19 cellular contexts compared by ENCODE assay signal in the genomic region with DNA sequence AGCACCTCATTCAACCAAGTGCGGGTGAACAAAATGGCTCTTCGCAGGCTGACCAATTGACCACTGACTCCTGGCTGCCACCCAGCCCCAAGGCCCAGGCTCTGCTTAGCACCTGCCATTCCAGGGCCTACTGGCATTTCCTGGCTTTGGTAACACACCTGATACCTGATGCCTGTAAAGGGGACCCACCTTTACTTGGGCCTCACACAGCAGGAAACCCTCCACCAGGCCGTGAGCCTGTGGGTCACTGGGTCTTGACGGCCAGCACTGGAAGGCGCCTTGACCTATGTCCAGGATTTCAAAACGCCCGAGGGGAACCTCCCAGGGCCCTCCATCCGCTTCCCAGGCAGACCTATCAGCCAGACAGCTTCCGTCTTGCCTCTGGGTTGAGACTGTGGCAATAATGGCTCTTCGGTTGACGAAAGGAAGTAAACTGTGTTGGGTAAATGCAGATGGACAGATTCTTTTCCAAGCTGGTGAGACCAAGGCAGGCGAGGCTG. TPM values are rescaled to one million over a fixed set of nuclear protein-coding genes. Genes with fewer than 3 reads are reported as not detected.
DNase-seq lines count a peak whose midpoint lies in the region; ATAC-seq, FAIRE-seq and TF ChIP-seq lines count a peak whose summit lies in the region.
"Had no signal": no experiment of that assay in that cellular context is flagged by ENCODE, and none has a peak within 500 bp of the region (broad histone marks: within the 10 kb centered on the region; RNA-seq: fewer than 3 reads in every experiment).

No MANE protein-coding gene starts in this region.

- TF ChIP-seq CTCF in breast epithelium (IDR thresholded peaks at IDR 0.05) (no peak), mammary epithelial cell (conservative IDR thresholded peaks at IDR 0.05 in 1 of 2, IDR thresholded peaks at IDR 0.05 in 1 of 2; ENCODE audit: extremely low read depth in 1 of 2, insufficient read depth in 1 of 2, low read depth in 1 of 2, low read length in 2 of 2) (no peak), GM12878 (IDR thresholded peaks at IDR 0.05 in 2 of 3, conservative IDR thresholded peaks at IDR 0.05 in 1 of 3; ENCODE audit: control insufficient read depth in 2 of 3, extremely low read depth in 1 of 3, insufficient read depth in 1 of 3, low read depth in 3 of 3, low read length in 3 of 3) (no peak), lower lobe of right lung (IDR thresholded peaks at IDR 0.05) (no peak), type B pancreatic cell (conservative IDR thresholded peaks at IDR 0.05) (no peak), smooth muscle cell (IDR thresholded peaks at IDR 0.05; ENCODE audit: borderline replicate concordance, insufficient read depth, poor library complexity, severe bottlenecking) (no peak)

- WGBS in mammary epithelial cell (ENCODE audit: low coverage, missing lambda C conversion rate), result 100% methylated on average over 11 of the region's 12 CpGs
- 99% methylated on average over 12 of the region's 12 CpGs for WGBS in GM12878 (ENCODE audit: insufficient coverage, insufficient replicate concordance, low lambda C conversion rate, missing lambda C conversion rate)
- 97% methylated on average over 12 of the region's 12 CpGs for WGBS in smooth muscle cell (ENCODE audit: low lambda C conversion rate)

- H3K27ac ChIP-seq in breast epithelium (peak overlapping the region; percentile 22 to 35), mammary epithelial cell (ENCODE audit: insufficient read depth, low read depth, low read length) (no peak overlapping the region), GM12878 (ENCODE audit: control insufficient read depth, insufficient read depth) (no peak overlapping the region), lower lobe of right lung (peak overlapping the region; percentile 43), smooth muscle cell (ENCODE audit: low read depth) (no peak overlapping the region)
- H3K27ac ChIP-seq: C4-2B had no signal

- H2AFZ ChIP-seq in mammary epithelial cell (ENCODE audit: low read depth, low read length), result no peak overlapping the region
- no peak overlapping the region for H2AFZ ChIP-seq in GM12878 (ENCODE audit: control insufficient read depth, low read depth, low read length)
- no peak overlapping the region for H2AFZ ChIP-seq in smooth muscle cell (ENCODE audit: low read depth)

- H3K36me3 Mint-ChIP-seq in type B pancreatic cell, result peaks cover 4% of the 10 kb centered on the region
- H3K36me3 Mint-ChIP-seq in activated CD8-positive, alpha-beta memory T cell treated with anti-CD3 and anti-CD28 coated beads, Interleukin-2, amount 10 ng/mL, durations not matched to agents 7 days and 5 days, result peaks cover 3% of the 10 kb centered on the region
- H3K36me3 Mint-ChIP-seq: IgD-negative memory B cell had no signal

- H3K4me2 ChIP-seq in mammary epithelial cell (ENCODE audit: insufficient read depth, low read depth, low read length), result no peak overlapping the region
- no peak overlapping the region for H3K4me2 ChIP-seq in GM12878 (ENCODE audit: control insufficient read depth, insufficient read depth)
- no peak overlapping the region for H3K4me2 ChIP-seq in smooth muscle cell

- no peak for DNase-seq in breast epithelium (ENCODE audit: low spot score in 2 of 2)
- DNase-seq in mammary epithelial cell, result no peak
- DNase-seq in GM12878 (ENCODE audit: low read depth, low spot score), result no peak
- peak; percentile 76 for DNase-seq in lower lobe of right lung
- no peak for DNase-seq in type B pancreatic cell (ENCODE audit: extremely low spot score, unreplicated experiment)
- DNase-seq in activated CD8-positive, alpha-beta memory T cell treated with anti-CD3 and anti-CD28 coated beads, Interleukin-2, amount 10 ng/mL, durations not matched to agents 7 days and 5 days, result no peak
- DNase-seq in smooth muscle cell (lab: John Stamatoyannopoulos, UW; ENCODE audit: unreplicated experiment), result no peak
- DNase-seq: activated naive CD4-positive, alpha-beta T cell; head of caudate nucleus; NCI-H2081 treated with DMSO at 0.1 percent for 48 hours; NCI-H526; SHP77 had no signal

- RAD21 ChIA-PET in GM12878 (lab: Charles Lee; ENCODE audit: unreplicated experiment), result no interaction called here

- no peaks in the 10 kb centered on the region for H3K9me3 ChIP-seq in breast epithelium
- H3K9me3 ChIP-seq in mammary epithelial cell (replicated peaks; ENCODE audit: insufficient read depth, low read length), result no peaks in the 10 kb centered on the region
- H3K9me3 ChIP-seq in GM12878 (replicated peaks; ENCODE audit: control insufficient read depth, insufficient read depth, low read length), result no peaks in the 10 kb centered on the region
- no peaks in the 10 kb centered on the region for H3K9me3 ChIP-seq in lower lobe of right lung
- no peaks in the 10 kb centered on the region for H3K9me3 ChIP-seq in smooth muscle cell (replicated peaks; ENCODE audit: low read depth)
- H3K9me3 ChIP-seq: esophagus muscularis mucosa had no signal

- H3K79me2 ChIP-seq in mammary epithelial cell (ENCODE audit: insufficient read depth, low read length) (peaks cover 14% of the 10 kb centered on the region), GM12878 (ENCODE audit: control insufficient read depth, insufficient read depth, low read length) (no peaks in the 10 kb centered on the region), smooth muscle cell (ENCODE audit: low read depth) (no peaks in the 10 kb centered on the region)

- POLR2A ChIA-PET in GM12878 (lab: Charles Lee), result interaction anchor here (0.5 kb wide), 1 partner anchor 302 kb away, joined by 3 read pairs; no protein-coding TSS in a partner anchor

- TF ChIP-seq RAD21 in GM12878 (IDR thresholded peaks at IDR 0.05; ENCODE audit: insufficient read depth, low read depth, low read length), result no peak

- H3K27me3 ChIP-seq in breast epithelium (no peaks in the 10 kb centered on the region), mammary epithelial cell (ENCODE audit: insufficient read depth, low read length) (no peaks in the 10 kb centered on the region), GM12878 (replicated peaks in 1 of 2; ENCODE audit: control insufficient read depth in 2 of 2, insufficient read depth in 2 of 2, low read length in 1 of 2) (no peaks in the 10 kb centered on the region), lower lobe of right lung (ENCODE audit: low read depth) (no peaks in the 10 kb centered on the region), smooth muscle cell (ENCODE audit: low read depth) (no peaks in the 10 kb centered on the region)
- H3K27me3 ChIP-seq: esophagus muscularis mucosa had no signal

- CTCF ChIA-PET in mammary epithelial cell (lab: Charles Lee; ENCODE audit: low non-redundant PET), result no interaction called here
- CTCF ChIA-PET in GM12878 (lab: Yijun Ruan, JAX), result interaction anchor here (1.2 kb wide), 2 partner anchors 9 to 17 kb away, joined by 3 read pairs; a partner anchor contains a TSS
- CTCF ChIA-PET in activated CD8-positive, alpha-beta memory T cell treated with anti-CD3 and anti-CD28 coated beads, Interleukin-2, amount 10 ng/mL, durations not matched to agents 7 days and 5 days (lab: Charles Lee), result interaction anchor here (1.4 kb wide), 2 partner anchors 47 to 60 kb away, joined by 3 read pairs; no protein-coding TSS in a partner anchor

- H3K4me3 ChIP-seq in breast epithelium, result no peak overlapping the region
- no peak overlapping the region for H3K4me3 ChIP-seq in mammary epithelial cell (replicated peaks in 1 of 3; ENCODE audit: insufficient read depth in 1 of 3, low read depth in 2 of 3, low read length in 3 of 3)
- no peak overlapping the region for H3K4me3 ChIP-seq in GM12878
- no peak overlapping the region for H3K4me3 ChIP-seq in lower lobe of right lung
- no peak overlapping the region for H3K4me3 ChIP-seq in smooth muscle cell
- H3K4me3 ChIP-seq: esophagus muscularis mucosa, skin epidermis had no signal

- ATAC-seq in GM12878 (no peak), lower lobe of right lung (peak; percentile 64 to 67), HG03460 (IDR thresholded peaks at IDR 0.05; ENCODE audit: unreplicated experiment) (no peak)
- ATAC-seq in activated CD8-positive, alpha-beta memory T cell treated with anti-CD3 and anti-CD28 coated beads, Interleukin-2, amount 10 ng/mL, durations not matched to agents 7 days and 5 days, result no peak
- ATAC-seq: activated CD4-positive, CD25-positive, alpha-beta regulatory T cell treated with anti-CD3 and anti-CD28 coated beads, Interleukin-2, amount 50 U/mL, for 24 hours had no signal

- peaks cover 19% of the 10 kb centered on the region for H3K4me1 Mint-ChIP-seq in type B pancreatic cell (ENCODE audit: unreplicated experiment)
- no peaks in the 10 kb centered on the region for H3K4me1 Mint-ChIP-seq in activated CD8-positive, alpha-beta memory T cell treated with anti-CD3 and anti-CD28 coated beads, Interleukin-2, amount 10 ng/mL, durations not matched to agents 7 days and 5 days

- no peak overlapping the region for H3K4me3 Mint-ChIP-seq in type B pancreatic cell
- H3K4me3 Mint-ChIP-seq in activated CD8-positive, alpha-beta memory T cell treated with anti-CD3 and anti-CD28 coated beads, Interleukin-2, amount 10 ng/mL, durations not matched to agents 7 days and 5 days, result no peak overlapping the region
- H3K4me3 Mint-ChIP-seq: IgD-negative memory B cell had no signal

- H3K27ac Mint-ChIP-seq in type B pancreatic cell, result peak overlapping the region; percentile 91
- no peak overlapping the region for H3K27ac Mint-ChIP-seq in activated CD8-positive, alpha-beta memory T cell treated with anti-CD3 and anti-CD28 coated beads, Interleukin-2, amount 10 ng/mL, durations not matched to agents 7 days and 5 days
- H3K27ac Mint-ChIP-seq: IgD-negative memory B cell had no signal

- peaks cover 7% of the 10 kb centered on the region for H3K36me3 ChIP-seq in breast epithelium
- peaks cover 18% of the 10 kb centered on the region for H3K36me3 ChIP-seq in mammary epithelial cell (ENCODE audit: insufficient read depth, low read length)
- H3K36me3 ChIP-seq in GM12878 (ENCODE audit: control insufficient read depth in 2 of 2, insufficient read depth in 2 of 2, low read length in 1 of 2), result peaks cover 2 to 11% of the 10 kb centered on the region in 2 experiments; a peak in 3 of 4 replicates
- H3K36me3 ChIP-seq in lower lobe of right lung, result peaks cover 56% of the 10 kb centered on the region
- no peaks in the 10 kb centered on the region for H3K36me3 ChIP-seq in smooth muscle cell (ENCODE audit: low read depth)

- H3K27me3 Mint-ChIP-seq in type B pancreatic cell, result no peaks in the 10 kb centered on the region
- H3K27me3 Mint-ChIP-seq in activated CD8-positive, alpha-beta memory T cell treated with anti-CD3 and anti-CD28 coated beads, Interleukin-2, amount 10 ng/mL, durations not matched to agents 7 days and 5 days, result no peaks in the 10 kb centered on the region
- H3K27me3 Mint-ChIP-seq: IgD-negative memory B cell had no signal

- in situ Hi-C loops in mammary epithelial cell (cut with MboI; ENCODE audit: low sequenced_read_pairs in 2 of 2) (no loop called here), GM12878 (cut with MboI) (no loop called here)

- no peaks in the 10 kb centered on the region for H3K9me3 Mint-ChIP-seq in type B pancreatic cell
- H3K9me3 Mint-ChIP-seq in activated CD8-positive, alpha-beta memory T cell treated with anti-CD3 and anti-CD28 coated beads, Interleukin-2, amount 10 ng/mL, durations not matched to agents 7 days and 5 days (ENCODE audit: low read depth), result no peaks in the 10 kb centered on the region

- TF ChIP-seq POLR2A in breast epithelium (IDR thresholded peaks at IDR 0.05), result no peak
- TF ChIP-seq POLR2A in GM12878 (IDR thresholded peaks at IDR 0.05; ENCODE audit: low read depth, low read length), result peak; percentile 39

- BruUV-seq in mammary epithelial cell (replicated peaks; lab: Mats Ljungman, UMichigan) (no TSS peak), GM12878 (replicated peaks; lab: Mats Ljungman, UMichigan) (no TSS peak)

- no peak for FAIRE-seq in GM12878 (lab: Jason Lieb, UNC)
- FAIRE-seq: A204.1 had no signal

- H4K20me1 ChIP-seq in mammary epithelial cell (ENCODE audit: insufficient read depth, low read length) (no peaks in the 10 kb centered on the region), GM12878 (ENCODE audit: control insufficient read depth, insufficient read depth) (no peaks in the 10 kb centered on the region), smooth muscle cell (ENCODE audit: low read depth) (peaks cover 35% of the 10 kb centered on the region)

- TF ChIP-seq EP300 in GM12878 (IDR thresholded peaks at IDR 0.05; ENCODE audit: borderline replicate concordance in 1 of 2, control insufficient read depth in 1 of 2, low read depth in 2 of 2, low read length in 2 of 2), result no peak

- dilution Hi-C loops in mammary epithelial cell (cut with HindIII; ENCODE audit: low sequenced_read_pairs), result no loop called here

- no peaks in the 10 kb centered on the region for H3K4me1 ChIP-seq in breast epithelium
- no peaks in the 10 kb centered on the region for H3K4me1 ChIP-seq in mammary epithelial cell (ENCODE audit: insufficient read depth, low read length)
- no peaks in the 10 kb centered on the region for H3K4me1 ChIP-seq in GM12878 (ENCODE audit: control insufficient read depth, insufficient read depth, low read length)
- H3K4me1 ChIP-seq in lower lobe of right lung, result peaks cover 9% of the 10 kb centered on the region
- no peaks in the 10 kb centered on the region for H3K4me1 ChIP-seq in smooth muscle cell (ENCODE audit: low read depth)

- peaks cover 32% of the 10 kb centered on the region for H3F3A ChIP-seq in smooth muscle cell (ENCODE audit: low read depth)

- H3K9ac ChIP-seq in mammary epithelial cell (ENCODE audit: insufficient read depth, low read length) (no peak overlapping the region), GM12878 (ENCODE audit: control insufficient read depth, insufficient read depth, low read length) (no peak overlapping the region), smooth muscle cell (ENCODE audit: low read depth) (no peak overlapping the region)

- SMC1A ChIA-PET in GM12878 (lab: Charles Lee; ENCODE audit: uncharacterized antibody, unreplicated experiment), result interaction anchor here (1.2 kb wide), 1 partner anchor 105 kb away, joined by 3 read pairs; no protein-coding TSS in a partner anchor

- intact Hi-C loops in breast epithelium (cut with DNase I; ENCODE audit: low total_unique reads), result no loop called here
- intact Hi-C loops in mammary epithelial cell (cut with micrococcal nuclease), result no loop called here
- intact Hi-C loops in GM12878 (cut with micrococcal nuclease; ENCODE audit: unreplicated experiment), result loop anchor here (10.0 kb wide), 1 partner anchor 285 kb away; a partner anchor contains a TSS
- intact Hi-C loops in lower lobe of right lung (cut with DNase I), result no loop called here

RNA-seq across cellular contexts. Expression of a gene that starts 16.8 kb away (rescaled TPM):
- total RNA-seq in breast epithelium (10 to 100 TPM; 30.6 to 49.5 (median 42.4) TPM), mammary epithelial cell (10 to 100 TPM; 26.2 to 68.5 TPM), GM12878 (2014; rRNA removed) (4.7 and 5.8 TPM in 2 replicates), GM12878 (2014; rRNA removed; fragmentation: Illumina TruSeq; extraction: Trizol) (4.2 and 5.0 TPM in 2 replicates), GM12878 (2021) (19.5 and 22.4 TPM in 2 replicates), lower lobe of right lung (77.7 TPM), type B pancreatic cell (ENCODE audit: low replicate concordance) (66.7 and 83.3 TPM in 2 replicates), smooth muscle cell (34.1 and 54.4 TPM in 2 replicates)
- polyA plus RNA-seq in mammary epithelial cell (41.1 TPM), GM12878 (2011; rRNA removed) (2.0 and 3.6 TPM in 2 replicates), GM12878 (2014; fragmentation: Illumina TruSeq; extraction: Trizol) (9.8 and 10.0 TPM in 2 replicates), GM12878 (2014; fragmentation: Nextera tagmentation; extraction: Ambion mirVana) (1 to 10 TPM in 1 of 2 experiments, under 1 TPM in 1; 0.56 to 1.0 TPM), GM12878 (2014; rRNA removed) (14.7 and 15.7 TPM in 2 replicates), GM12878 (2016; fragmentation: Nextera tagmentation; extraction: Ambion mirVana) (10 to 100 TPM; 16.1 to 17.1 TPM), smooth muscle cell (96.0 and 96.3 TPM in 2 replicates)
- 58.2 TPM for polyA minus RNA-seq in mammary epithelial cell
- total RNA-seq in GM12878 (2013; cell fraction: nucleolus; rRNA removed), result 13.7 and 14.0 TPM in 2 replicates
- polyA plus RNA-seq in GM12878 (2011; ENCODE audit: low read depth), result 4.2 TPM
- polyA plus RNA-seq in GM12878 (2011; cell fraction: cytosol; rRNA removed), result 4.5 and 5.4 TPM in 2 replicates
- 9.4 and 12.5 TPM in 2 replicates for polyA plus RNA-seq in GM12878 (2011; cell fraction: nucleus; rRNA removed)
- 10.0 and 10.7 TPM in 2 replicates for polyA plus RNA-seq in GM12878 (2012)
- polyA minus RNA-seq in GM12878 (2011; rRNA and poly(A)+ RNA removed), result 5.0 and 5.3 TPM in 2 replicates
- polyA minus RNA-seq in GM12878 (2011; cell fraction: cytosol; rRNA and poly(A)+ RNA removed), result 3.6 and 4.7 TPM in 2 replicates
- 2.9 and 4.6 TPM in 2 replicates for polyA minus RNA-seq in GM12878 (2011; cell fraction: nucleus; rRNA and poly(A)+ RNA removed)
- total RNA-seq in activated CD8-positive, alpha-beta memory T cell treated with anti-CD3 and anti-CD28 coated beads, Interleukin-2, amount 10 ng/mL, durations not matched to agents 7 days and 5 days, result 10 to 100 TPM; 29.8 to 35.5 TPM

RNA-seq across cellular contexts. Expression of a gene that starts 27.6 kb away (rescaled TPM):
- total RNA-seq in breast epithelium (100 to 1,000 TPM in 2 of 3 donors, 10 to 100 TPM in 1; 83.0 to 147 (median 117) TPM), mammary epithelial cell (100 to 1,000 TPM; 156 to 370 TPM), GM12878 (2014; rRNA removed) (78.7 and 88.5 TPM in 2 replicates), GM12878 (2014; rRNA removed; fragmentation: Illumina TruSeq; extraction: Trizol) (48.3 and 51.6 TPM in 2 replicates), GM12878 (2021) (89.9 and 98.8 TPM in 2 replicates), lower lobe of right lung (126 TPM), type B pancreatic cell (ENCODE audit: low replicate concordance) (199 and 219 TPM in 2 replicates), smooth muscle cell (94.7 and 111 TPM in 2 replicates)
- polyA plus RNA-seq in mammary epithelial cell (255 TPM), GM12878 (2011; rRNA removed) (47.6 and 79.5 TPM in 2 replicates), GM12878 (2014; fragmentation: Illumina TruSeq; extraction: Trizol) (52.4 and 78.3 TPM in 2 replicates), GM12878 (2014; fragmentation: Nextera tagmentation; extraction: Ambion mirVana) (10 to 100 TPM in 1 of 2 experiments, 1 to 10 TPM in 1; 5.9 to 12.6 TPM), GM12878 (2014; rRNA removed) (103 and 107 TPM in 2 replicates), GM12878 (2016; fragmentation: Nextera tagmentation; extraction: Ambion mirVana) (10 to 100 TPM; 17.3 to 18.5 TPM), smooth muscle cell (154 and 192 TPM in 2 replicates)
- 212 TPM for polyA minus RNA-seq in mammary epithelial cell
- total RNA-seq in GM12878 (2013; cell fraction: nucleolus; rRNA removed), result 185 TPM in 2 replicates
- 28.7 TPM for polyA plus RNA-seq in GM12878 (2011; ENCODE audit: low read depth)
- polyA plus RNA-seq in GM12878 (2011; cell fraction: cytosol; rRNA removed), result 90.3 and 119 TPM in 2 replicates
- 145 and 172 TPM in 2 replicates for polyA plus RNA-seq in GM12878 (2011; cell fraction: nucleus; rRNA removed)
- 56.9 and 63.0 TPM in 2 replicates for polyA plus RNA-seq in GM12878 (2012)
- polyA minus RNA-seq in GM12878 (2011; rRNA and poly(A)+ RNA removed), result 56.9 and 94.5 TPM in 2 replicates
- polyA minus RNA-seq in GM12878 (2011; cell fraction: cytosol; rRNA and poly(A)+ RNA removed), result 34.5 and 38.5 TPM in 2 replicates
- polyA minus RNA-seq in GM12878 (2011; cell fraction: nucleus; rRNA and poly(A)+ RNA removed), result 28.9 and 42.1 TPM in 2 replicates
- total RNA-seq in activated CD8-positive, alpha-beta memory T cell treated with anti-CD3 and anti-CD28 coated beads, Interleukin-2, amount 10 ng/mL, durations not matched to agents 7 days and 5 days, result 100 to 1,000 TPM; 110 to 122 TPM

Comparison
In these comparisons a context has a peak if more than half of its experiments do, and no peak if none do; other contexts are left out.
1. H3K27ac ChIP-seq: peak in breast epithelium (2 of 2) and lower lobe of right lung (single experiment); none in mammary epithelial cell (single experiment), GM12878 (single experiment) and smooth muscle cell (single experiment).
2. ATAC-seq: peak in lower lobe of right lung (2 of 2); none in GM12878 (single experiment), activated CD8-positive, alpha-beta memory T cell treated with anti-CD3 and anti-CD28 coated beads, Interleukin-2, amount 10 ng/mL, durations not matched to agents 7 days and 5 days (single experiment) and HG03460 (single experiment).